ENCODE assay signal across 8 cellular contexts in genomic region chr2:69816923-69817542, GRCh38. TPM values are rescaled to one million over a fixed set of nuclear protein-coding genes. Genes with fewer than 3 reads are reported as not detected.
DNase-seq lines count a peak whose midpoint lies in the region; ATAC-seq and TF ChIP-seq lines count a peak whose summit lies in the region.

No MANE protein-coding gene starts in this region.

- WGBS in right lobe of liver (ENCODE audit: insufficient coverage, low coverage, low lambda C conversion rate, missing lambda C conversion rate), result 5% methylated on average over 3 of the region's 3 CpGs

- no peak overlapping the region for H3K4me3 Mint-ChIP-seq in activated CD4-positive, alpha-beta T cell treated with anti-CD3 and anti-CD28 coated beads for 36 hours

- H3K36me3 ChIP-seq in right lobe of liver, result peaks cover 0 to 39% (median 14%) of the 10 kb centered on the region in 4 donors

- H3K9me3 Mint-ChIP-seq in activated CD4-positive, alpha-beta T cell treated with anti-CD3 and anti-CD28 coated beads for 36 hours (ENCODE audit: low read depth), result no peaks in the 10 kb centered on the region

- peak; percentile 47 for ATAC-seq in HG03097 (IDR thresholded peaks at IDR 0.05; ENCODE audit: low FRiP score, unreplicated experiment)
- peak; percentile 74 for ATAC-seq in activated CD4-positive, alpha-beta T cell treated with anti-CD3 and anti-CD28 coated beads for 36 hours
- ATAC-seq in right lobe of liver, result peak; percentile 88 to 97 (median 94)
- no peak for ATAC-seq in GM21723 (IDR thresholded peaks at IDR 0.05; ENCODE audit: unreplicated experiment)

- no peaks in the 10 kb centered on the region for H3K9me3 ChIP-seq in right lobe of liver

- TF ChIP-seq POLR2A in right lobe of liver (IDR thresholded peaks at IDR 0.05), result no peak

- DNase-seq in D341Med (ENCODE audit: low spot score) (peak; percentile 47), NCI-H524 (lab: John Stamatoyannopoulos, UW) (peak; percentile 42 to 80), choroid plexus epithelial cell (ENCODE audit: low read depth) (peak; percentile 93), right lobe of liver (peak in 1 of 3 donors; percentile 82)
- DNase-seq in activated CD4-positive, alpha-beta T cell treated with anti-CD3 and anti-CD28 coated beads for 36 hours, result peak; percentile 82
- DNase-seq in stimulated activated CD4-positive, alpha-beta T cell treated with anti-CD3 and anti-CD28 coated beads, TNF-alpha, amount 100 ng/mL, for 4 hours (ENCODE audit: low read depth in 3 of 3), result peak in 2 of 3 experiments; percentile 42 to 64

- H3K27ac ChIP-seq in right lobe of liver, result peak overlapping the region in 1 of 3 donors; percentile 11

- no peaks in the 10 kb centered on the region for H3K27me3 Mint-ChIP-seq in activated CD4-positive, alpha-beta T cell treated with anti-CD3 and anti-CD28 coated beads for 36 hours

- CTCF ChIA-PET in activated CD4-positive, alpha-beta T cell treated with anti-CD3 and anti-CD28 coated beads for 36 hours (lab: Charles Lee), result interaction anchor here (0.6 to 14.7 kb wide), 49 partner anchors 10 to 1101 kb away, joined by 3 to 395 read pairs (median 4); partner anchors contain the start of genes GMCL1, NFU1 and PCYOX1

- POLR2A ChIA-PET in activated CD4-positive, alpha-beta T cell treated with anti-CD3 and anti-CD28 coated beads for 36 hours (lab: Charles Lee), result interaction anchor here (1.4 kb wide), 1 partner anchor 92 kb away, joined by 3 read pairs; no protein-coding TSS in a partner anchor

- intact Hi-C loops in activated CD4-positive, alpha-beta T cell treated with anti-CD3 and anti-CD28 coated beads for 36 hours (cut with DNase I, micrococcal nuclease), result loop anchor here (1.0 to 5.0 kb wide), 4 partner anchors 75 to 260 kb away; partner anchors contain the start of gene ANXA4 (in 2 of the 2)
- intact Hi-C loops in right lobe of liver (cut with DNase I), result loop anchor here in 1 of 2 donors (5.0 kb wide), 1 partner anchor 95 kb away; no protein-coding TSS in a partner anchor

- no peaks in the 10 kb centered on the region for H3K27me3 ChIP-seq in right lobe of liver

- no peak overlapping the region for H3K4me3 ChIP-seq in choroid plexus epithelial cell (ENCODE audit: low read depth, low read length)
- H3K4me3 ChIP-seq in right lobe of liver, result no peak overlapping the region

- peaks cover 4% of the 10 kb centered on the region for H3K4me1 Mint-ChIP-seq in activated CD4-positive, alpha-beta T cell treated with anti-CD3 and anti-CD28 coated beads for 36 hours

- H3K4me1 ChIP-seq in right lobe of liver, result peaks cover 0 to 15% (median 8%) of the 10 kb centered on the region in 4 donors

- no peaks in the 10 kb centered on the region for H3K36me3 Mint-ChIP-seq in activated CD4-positive, alpha-beta T cell treated with anti-CD3 and anti-CD28 coated beads for 36 hours (ENCODE audit: low read depth)

- H3K27ac Mint-ChIP-seq in activated CD4-positive, alpha-beta T cell treated with anti-CD3 and anti-CD28 coated beads for 36 hours, result no peak overlapping the region

- peak; percentile 89 for TF ChIP-seq CTCF in choroid plexus epithelial cell (conservative IDR thresholded peaks at IDR 0.05; ENCODE audit: low read depth, low read length)
- peak; percentile 94 to 100 (median 96) for TF ChIP-seq CTCF in right lobe of liver (IDR thresholded peaks at IDR 0.05)

RNA-seq across cellular contexts. Expression of gene GMCL1, which starts 12.4 kb away (rescaled TPM):
- total RNA-seq in activated CD4-positive, alpha-beta T cell treated with anti-CD3 and anti-CD28 coated beads for 36 hours, result 10 to 100 TPM; 14.5 to 20.3 TPM
- 10 to 100 TPM in 2 of 6 experiments, 1 to 10 TPM in 4; 5.8 to 11.4 (median 6.8) TPM for total RNA-seq in right lobe of liver
